ENCODE assay signal across 15 cellular contexts in genomic region chr15:77138167-77138522, GRCh38.
"Had no signal": no experiment of that assay in that cellular context is flagged by ENCODE, and none has a peak within 500 bp of the region (broad histone marks: within the 10 kb centered on the region; RNA-seq: fewer than 3 reads in every experiment).

No MANE protein-coding gene starts in this region.

- ATAC-seq: activated CD8-positive, alpha-beta memory T cell treated with anti-CD3 and anti-CD28 coated beads, Interleukin-2, amount 10 ng/mL, durations not matched to agents 7 days and 5 days; activated naive CD4-positive, alpha-beta T cell treated with anti-CD3 and anti-CD28 coated beads, Interleukin-2, amount 50 U/mL, for 72 hours; left lung; natural killer cell treated with Interleukin-12 subunit alpha and Interleukin-12 subunit beta and Interleukin-15 and Interleukin-18, amount 100 ng/mL, for 72 hours; psoas muscle; right lobe of liver; stimulated activated naive B cell treated with anti-CD40 and anti-IgM and Interleukin-4, amounts not matched to agents 10 μg/mL and 1 μg/mL and 100 μg/mL, for 72 hours had no signal

- H3K27ac ChIP-seq: left lung, psoas muscle, right lobe of liver had no signal

- FAIRE-seq: islet of Langerhans had no signal

- H3K4me1 ChIP-seq: left lung, psoas muscle, right lobe of liver had no signal

- H3K27me3 ChIP-seq: left lung, right lobe of liver had no signal

- H3K9me3 ChIP-seq: right lobe of liver had no signal

- DNase-seq: activated CD4-positive, alpha-beta T cell treated with anti-CD3 and anti-CD28 coated beads for 1 hour; activated CD4-positive, alpha-beta T cell treated with anti-CD3 and anti-CD28 coated beads, Interleukin-2, amount 50 U/mL, for 48 hours; activated CD8-positive, alpha-beta memory T cell treated with anti-CD3 and anti-CD28 coated beads, Interleukin-2, amount 10 ng/mL, durations not matched to agents 7 days and 5 days; activated effector memory CD4-positive, alpha-beta T cell treated with anti-CD3 and anti-CD28 coated beads, Interleukin-2, amount 50 U/mL, for 16 hours; activated T-cell treated with anti-CD3 and anti-CD28 coated beads, Interleukin-2, amount 50 U/mL, for 24 hours; effector CD4-positive, alpha-beta T cell; left lung; occipital lobe; psoas muscle; right lobe of liver; stimulated activated CD4-positive, alpha-beta T cell treated with anti-CD3 and anti-CD28 coated beads, Interleukin-2, amount 100 ng/mL, for 24 hours; stimulated activated naive B cell treated with anti-CD40 and anti-IgM and Interleukin-4, amounts not matched to agents 10 μg/mL and 1 μg/mL and 100 μg/mL, for 72 hours had no signal

- H3K4me3 ChIP-seq: left lung, psoas muscle, right lobe of liver had no signal
